Comparison of ENCODE assay signal across 8 cellular contexts in the genomic region with DNA sequence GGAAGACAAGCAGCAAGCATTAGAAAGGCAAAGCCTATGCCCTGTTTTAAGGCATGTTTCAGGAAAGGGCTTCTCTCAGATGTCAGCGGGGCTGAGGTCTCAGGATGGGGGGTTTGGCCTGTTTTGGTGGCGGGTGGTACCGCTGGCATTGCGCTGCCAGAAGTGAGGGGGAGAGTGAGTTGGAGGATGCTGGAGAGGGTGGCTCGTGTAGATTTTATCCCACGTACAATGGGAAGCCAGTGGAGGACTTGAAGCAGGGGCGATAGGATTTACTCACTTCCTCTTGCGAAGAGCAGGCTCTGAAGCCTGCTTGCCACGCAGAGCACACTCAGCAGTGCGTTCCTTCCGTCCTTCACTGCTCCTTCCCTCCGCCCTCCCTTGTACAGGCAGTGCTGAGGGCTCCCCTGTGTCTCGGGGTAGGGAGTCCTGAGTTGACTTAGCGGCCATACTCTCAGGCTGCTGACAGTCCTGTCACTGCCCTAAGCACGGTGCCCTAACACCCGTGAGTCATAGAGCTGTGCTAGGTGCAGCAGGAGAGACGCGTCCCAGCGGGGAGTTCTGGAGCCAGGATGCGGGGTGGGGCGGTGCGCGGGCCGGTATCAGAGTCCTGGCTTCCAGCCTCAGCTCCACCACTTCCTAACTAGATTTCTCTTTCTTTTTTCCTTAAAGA.
DNase-seq lines count a peak whose midpoint lies in the region; TF ChIP-seq lines count a peak whose summit lies in the region.

No MANE protein-coding gene starts in this region.

- no peaks in the 10 kb centered on the region for H3K79me2 ChIP-seq in mammary epithelial cell (ENCODE audit: insufficient read depth, low read length)

- TF ChIP-seq CTCF in MCF 10A (IDR thresholded peaks at IDR 0.05; ENCODE audit: unreplicated experiment) (no peak), mammary epithelial cell (conservative IDR thresholded peaks at IDR 0.05 in 1 of 2, IDR thresholded peaks at IDR 0.05 in 1 of 2; ENCODE audit: extremely low read depth in 1 of 2, insufficient read depth in 1 of 2, low read depth in 1 of 2, low read length in 2 of 2) (no peak)

- no peaks in the 10 kb centered on the region for H3K27me3 Mint-ChIP-seq in MCF 10A (ENCODE audit: insufficient read depth, unreplicated experiment)

- H3K27ac ChIP-seq in mammary epithelial cell (ENCODE audit: insufficient read depth, low read depth, low read length): no peak overlapping the region

- peaks cover 11% of the 10 kb centered on the region for H3K4me1 Mint-ChIP-seq in MCF 10A (ENCODE audit: insufficient read depth, unreplicated experiment)

- no peaks in the 10 kb centered on the region for H3K9me3 ChIP-seq in mammary epithelial cell (replicated peaks; ENCODE audit: insufficient read depth, low read length)
- no peaks in the 10 kb centered on the region for H3K9me3 ChIP-seq in iPS-18c (ENCODE audit: control insufficient read depth, insufficient read depth, low read length)
- no peaks in the 10 kb centered on the region for H3K9me3 ChIP-seq in HAP-1

- H3K4me3 ChIP-seq in mammary epithelial cell (replicated peaks in 1 of 3; ENCODE audit: insufficient read depth in 1 of 3, low read depth in 2 of 3, low read length in 3 of 3) (no peak overlapping the region), iPS-18c (ENCODE audit: insufficient read depth, low read depth, low read length) (peak overlapping the region; percentile 47), HAP-1 (no peak overlapping the region)

- H3K27me3 ChIP-seq in mammary epithelial cell (ENCODE audit: insufficient read depth, low read length) (no peaks in the 10 kb centered on the region), HAP-1 (ENCODE audit: low read depth) (no peaks in the 10 kb centered on the region)

- H3K9me3 Mint-ChIP-seq in MCF 10A (ENCODE audit: unreplicated experiment): no peaks in the 10 kb centered on the region

- in situ Hi-C loops in mammary epithelial cell (cut with MboI; ENCODE audit: low sequenced_read_pairs in 2 of 2) (loop anchor here in 1 of 2 donors (10.0 kb wide), 1 partner anchor 735 kb away; no protein-coding TSS in a partner anchor), HAP-1 (cut with MboI; ENCODE audit: low sequenced_read_pairs) (no loop called here)

- H3K4me3 Mint-ChIP-seq in MCF 10A (ENCODE audit: unreplicated experiment): no peak overlapping the region

- CTCF ChIA-PET in MCF 10A (lab: Yijun Ruan, JAX): interaction anchor here (0.7 to 1.1 kb wide), 2 partner anchors 144 to 252 kb away, joined by 3 to 4 read pairs; no protein-coding TSS in a partner anchor
- CTCF ChIA-PET in mammary epithelial cell (lab: Charles Lee; ENCODE audit: low non-redundant PET): no interaction called here

- no peaks in the 10 kb centered on the region for H4K20me1 ChIP-seq in mammary epithelial cell (ENCODE audit: insufficient read depth, low read length)

- no peak overlapping the region for H2AFZ ChIP-seq in mammary epithelial cell (ENCODE audit: low read depth, low read length)

- BruUV-seq in MCF 10A (replicated peaks; lab: Mats Ljungman, UMichigan) (no TSS peak), mammary epithelial cell (replicated peaks; lab: Mats Ljungman, UMichigan) (no TSS peak)

- no peak overlapping the region for H3K27ac Mint-ChIP-seq in MCF 10A (ENCODE audit: low read depth, unreplicated experiment)

- H3K36me3 ChIP-seq in mammary epithelial cell (ENCODE audit: insufficient read depth, low read length) (no peaks in the 10 kb centered on the region), HAP-1 (replicated peaks) (no peaks in the 10 kb centered on the region)

- H3K36me3 Mint-ChIP-seq in MCF 10A (ENCODE audit: insufficient read depth, unreplicated experiment): peaks cover 8% of the 10 kb centered on the region

- H3K4me1 ChIP-seq in mammary epithelial cell (ENCODE audit: insufficient read depth, low read length) (no peaks in the 10 kb centered on the region), HAP-1 (peaks cover 3% of the 10 kb centered on the region; the same call in 1 of the 2 replicates)

- dilution Hi-C loops in mammary epithelial cell (cut with HindIII; ENCODE audit: low sequenced_read_pairs): loop anchor here (5.0 kb wide), 1 partner anchor 78 kb away; no protein-coding TSS in a partner anchor

- no peak overlapping the region for H3K9ac ChIP-seq in mammary epithelial cell (ENCODE audit: insufficient read depth, low read length)

- WGBS in mammary epithelial cell (ENCODE audit: low coverage, missing lambda C conversion rate): 93% methylated on average over 18 of the region's 24 CpGs

- H3K4me2 ChIP-seq in mammary epithelial cell (ENCODE audit: insufficient read depth, low read depth, low read length): no peak overlapping the region

- peak; percentile 36 for DNase-seq in MCF 10A (ENCODE audit: unreplicated experiment)
- DNase-seq in mammary epithelial cell: no peak
- peak; percentile 51 for DNase-seq in NOMO-1 treated with dmso at 0.1 percent for 144 hours (lab: John Stamatoyannopoulos, UW; ENCODE audit: unreplicated experiment)
- DNase-seq in astrocyte of the hippocampus (ENCODE audit: low read depth, low spot score): peak; percentile 56
- peak; percentile 49 to 53 for DNase-seq in stimulated activated CD4-positive, alpha-beta T cell treated with anti-CD3 and anti-CD28 coated beads, Interleukin-2, amount 100 ng/mL, for 24 hours
- DNase-seq in HAP-1 (ENCODE audit: low spot score in 2 of 2): no peak
- no peak for DNase-seq in NCI-H1092 treated with DMSO at 0.1 percent for 48 hours (lab: John Stamatoyannopoulos, UW)

- intact Hi-C loops in MCF 10A (cut with micrococcal nuclease): loop anchor here (10.0 kb wide), 1 partner anchor 185 kb away; no protein-coding TSS in a partner anchor
- intact Hi-C loops in mammary epithelial cell (cut with micrococcal nuclease): no loop called here

- POLR2A ChIA-PET in MCF 10A (lab: Yijun Ruan, JAX): no interaction called here

Comparison
In these comparisons a context has a peak if more than half of its experiments do, and no peak if none do; other contexts are left out.
1. DNase-seq: peak in MCF 10A (single experiment), NOMO-1 treated with dmso at 0.1 percent for 144 hours (single experiment), astrocyte of the hippocampus (single experiment) and stimulated activated CD4-positive, alpha-beta T cell treated with anti-CD3 and anti-CD28 coated beads, Interleukin-2, amount 100 ng/mL, for 24 hours (2 of 2); none in mammary epithelial cell (single experiment), HAP-1 (0 of 2) and NCI-H1092 treated with DMSO at 0.1 percent for 48 hours (single experiment).